ENCODE assay signal across 1 cellular context in the genomic region with DNA sequence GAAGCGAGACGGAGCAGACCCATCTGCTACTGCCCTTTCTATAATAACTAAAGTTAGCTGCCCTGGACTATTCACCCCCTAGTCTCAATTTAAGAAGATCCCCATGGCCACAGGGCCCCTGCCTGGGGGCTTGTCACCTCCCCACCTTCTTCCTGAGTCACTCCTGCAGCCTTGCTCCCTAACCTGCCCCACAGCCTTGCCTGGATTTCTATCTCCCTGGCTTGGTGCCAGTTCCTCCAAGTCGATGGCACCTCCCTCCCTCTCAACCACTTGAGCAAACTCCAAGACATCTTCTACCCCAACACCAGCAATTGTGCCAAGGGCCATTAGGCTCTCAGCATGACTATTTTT.
TF ChIP-seq lines count a peak whose summit lies in the region.

No MANE protein-coding gene starts in this region.

TF ChIP-seq in K562, 482 proteins besides CTCF, POLR2A, EP300 and RAD21:
- peak; percentile 38 for TF ChIP-seq POLR2B (IDR thresholded peaks at IDR 0.05; ENCODE audit: low read depth, partially characterized antibody)
- TF ChIP-seq SUPT5H (IDR thresholded peaks at IDR 0.05) = peak; percentile 43; the same call in 1 of the 2 replicates
- TF ChIP-seq NFIC (IDR thresholded peaks at IDR 0.05) = peak; percentile 92
- TF ChIP-seq, protein P1, sequence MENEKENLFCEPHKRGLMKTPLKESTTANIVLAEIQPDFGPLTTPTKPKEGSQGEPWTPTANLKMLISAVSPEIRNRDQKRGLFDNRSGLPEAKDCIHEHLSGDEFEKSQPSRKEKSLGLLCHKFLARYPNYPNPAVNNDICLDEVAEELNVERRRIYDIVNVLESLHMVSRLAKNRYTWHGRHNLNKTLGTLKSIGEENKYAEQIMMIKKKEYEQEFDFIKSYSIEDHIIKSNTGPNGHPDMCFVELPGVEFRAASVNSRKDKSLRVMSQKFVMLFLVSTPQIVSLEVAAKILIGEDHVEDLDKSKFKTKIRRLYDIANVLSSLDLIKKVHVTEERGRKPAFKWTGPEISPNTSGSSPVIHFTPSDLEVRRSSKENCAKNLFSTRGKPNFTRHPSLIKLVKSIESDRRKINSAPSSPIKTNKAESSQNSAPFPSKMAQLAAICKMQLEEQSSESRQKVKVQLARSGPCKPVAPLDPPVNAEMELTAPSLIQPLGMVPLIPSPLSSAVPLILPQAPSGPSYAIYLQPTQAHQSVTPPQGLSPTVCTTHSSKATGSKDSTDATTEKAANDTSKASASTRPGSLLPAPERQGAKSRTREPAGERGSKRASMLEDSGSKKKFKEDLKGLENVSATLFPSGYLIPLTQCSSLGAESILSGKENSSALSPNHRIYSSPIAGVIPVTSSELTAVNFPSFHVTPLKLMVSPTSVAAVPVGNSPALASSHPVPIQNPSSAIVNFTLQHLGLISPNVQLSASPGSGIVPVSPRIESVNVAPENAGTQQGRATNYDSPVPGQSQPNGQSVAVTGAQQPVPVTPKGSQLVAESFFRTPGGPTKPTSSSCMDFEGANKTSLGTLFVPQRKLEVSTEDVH (IDR thresholded peaks at IDR 0.05; ENCODE audit: low read depth, partially characterized antibody) = peak; percentile 29
TF ChIP-seq in K562: peak in this region for 4; not testable (repeated sequence) for 478.
